Comparison of ENCODE assay signal across 8 cellular contexts in genomic region chr5:73565166-73565968, GRCh38.
DNase-seq lines count a peak whose midpoint lies in the region; ATAC-seq lines count a peak whose summit lies in the region.

ANKRA2 (minus strand) TSS chr5:73565639; CDS start chr5:73562881, 2,758 bp downstream.
A gene with protein sequence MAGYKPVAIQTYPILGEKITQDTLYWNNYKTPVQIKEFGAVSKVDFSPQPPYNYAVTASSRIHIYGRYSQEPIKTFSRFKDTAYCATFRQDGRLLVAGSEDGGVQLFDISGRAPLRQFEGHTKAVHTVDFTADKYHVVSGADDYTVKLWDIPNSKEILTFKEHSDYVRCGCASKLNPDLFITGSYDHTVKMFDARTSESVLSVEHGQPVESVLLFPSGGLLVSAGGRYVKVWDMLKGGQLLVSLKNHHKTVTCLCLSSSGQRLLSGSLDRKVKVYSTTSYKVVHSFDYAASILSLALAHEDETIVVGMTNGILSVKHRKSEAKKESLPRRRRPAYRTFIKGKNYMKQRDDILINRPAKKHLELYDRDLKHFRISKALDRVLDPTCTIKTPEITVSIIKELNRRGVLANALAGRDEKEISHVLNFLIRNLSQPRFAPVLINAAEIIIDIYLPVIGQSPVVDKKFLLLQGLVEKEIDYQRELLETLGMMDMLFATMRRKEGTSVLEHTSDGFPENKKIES (plus strand): TSS chr5:73565743. CDS start chr5:73567345, 1,602 bp downstream.

- peak; percentile 96 for ATAC-seq in GM19372 (IDR thresholded peaks at IDR 0.05; ENCODE audit: low read depth, unreplicated experiment)
- ATAC-seq in HG03558 (IDR thresholded peaks at IDR 0.05; ENCODE audit: extremely low read depth, unreplicated experiment): peak; percentile 74

- DNase-seq in C1 segment of cervical spinal cord (lab: John Stamatoyannopoulos, UW): peak; percentile 82 to 97 (median 94)
- DNase-seq in NCI-H748 treated with DMSO at 0.1 percent for 48 hours (lab: John Stamatoyannopoulos, UW): peak; percentile 90
- peak; percentile 97 to 98 for DNase-seq in activated CD4-positive, alpha-beta T cell treated with anti-CD3 and anti-CD28 coated beads, Interleukin-2, amount 50 U/mL, for 24 hours (ENCODE audit: low read depth in 1 of 2, low spot score in 1 of 2)
- DNase-seq in dedifferentiated amniotic fluid mesenchymal stem cell (ENCODE audit: extremely low spot score): peak; percentile 98
- peak; percentile 100 for DNase-seq in left kidney (ENCODE audit: low read depth, low spot score)
- peak; percentile 99 to 100 for DNase-seq in stimulated activated CD4-positive, alpha-beta T cell treated with anti-CD3 and anti-CD28 coated beads, Interleukin-2, amount 100 ng/mL, for 24 hours

Comparison
In these comparisons a context has a peak if more than half of its experiments do, and no peak if none do; other contexts are left out.
1. Peak in every context shown above with its lines: DNase-seq and ATAC-seq.